13 cellular contexts compared by ENCODE assay signal in the genomic region with DNA sequence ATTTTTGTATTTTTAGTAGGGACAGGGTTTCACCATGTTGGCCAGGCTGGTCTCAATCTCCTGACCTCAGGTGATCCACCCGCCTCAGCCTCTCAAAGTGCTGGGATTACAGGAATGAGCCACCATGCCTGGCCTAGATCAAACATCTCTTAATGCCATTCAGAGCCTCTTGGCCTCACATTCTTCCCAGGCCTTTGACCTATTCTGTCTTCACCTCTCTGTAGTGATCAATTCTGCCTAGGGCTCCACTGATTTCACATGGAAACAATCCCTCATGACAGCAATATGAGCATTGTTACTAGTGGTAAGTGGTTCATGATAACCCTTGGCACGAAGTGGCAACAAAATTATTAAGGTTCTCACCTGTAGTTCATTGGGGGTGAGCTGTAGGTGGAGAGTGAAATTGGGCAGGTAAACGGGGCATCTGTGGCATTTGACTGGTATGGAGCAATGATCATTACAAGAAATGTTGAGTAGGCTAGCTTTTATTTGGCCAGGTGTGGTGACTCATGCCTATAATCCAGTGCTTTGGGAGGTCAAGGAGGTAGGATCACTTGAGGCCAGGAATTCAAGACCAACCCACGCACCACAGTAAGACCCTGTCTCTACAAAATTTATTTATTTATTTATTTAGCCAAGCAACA. TPM values are rescaled to one million over a fixed set of nuclear protein-coding genes. Genes with fewer than 3 reads are reported as not detected.
DNase-seq lines count a peak whose midpoint lies in the region; ATAC-seq and TF ChIP-seq lines count a peak whose summit lies in the region.
"Had no signal": no experiment of that assay in that cellular context is flagged by ENCODE, and none has a peak within 500 bp of the region (broad histone marks: within the 10 kb centered on the region; RNA-seq: fewer than 3 reads in every experiment).

No MANE protein-coding gene starts in this region.

- ATAC-seq in esophagus mucosa (peak; percentile 36), sciatic nerve (no peak)

- intact Hi-C loops in sciatic nerve (cut with DNase I) = no loop called here

- DNase-seq in Daoy (ENCODE audit: low read depth) (peak; percentile 25), RWPE1 (ENCODE audit: low spot score) (peak; percentile 70), sciatic nerve (ENCODE audit: low spot score) (peak; percentile 2), NCI-H2107 (lab: John Stamatoyannopoulos, UW) (no peak), DMS153 (lab: John Stamatoyannopoulos, UW) (no peak)
- DNase-seq in stimulated activated CD4-positive, alpha-beta T cell treated with anti-CD3 and anti-CD28 coated beads, Interleukin-2, amount 100 ng/mL, for 48 hours = no peak
- DNase-seq in effector CD4-positive, alpha-beta T cell = no peak
- DNase-seq: NCI-H1092, NCI-H345, SHP77 treated with DMSO at 0.1 percent for 48 hours had no signal

- H3K27ac ChIP-seq in RWPE1 = peak overlapping the region; percentile 45
- H3K27ac ChIP-seq: BLaER1 treated with 17β-estradiol and CSF1 and Interleukin-3, amounts not matched to agents 10 nM and 100 nM; Peyer's patch had no signal

- POLR2A ChIA-PET in RWPE1 (lab: Yijun Ruan, JAX; ENCODE audit: low non-redundant PET) = no interaction called here

- no peak for TF ChIP-seq CTCF in RWPE1 (conservative IDR thresholded peaks at IDR 0.05; ENCODE audit: low read depth)

- CTCF ChIA-PET in RWPE1 (lab: Yijun Ruan, JAX) = interaction anchor here (1.0 kb wide), 1 partner anchor 57 kb away, joined by 3 read pairs; no protein-coding TSS in a partner anchor

RNA-seq across cellular contexts. Expression of gene ARPIN, which starts 4.8 kb away (rescaled TPM):
- total RNA-seq in Daoy (2014; rRNA removed; shearing (Covaris generic)) = 3.3 and 4.1 TPM in 2 replicates
- 17.5 TPM for total RNA-seq in esophagus mucosa
- 30.1 TPM for total RNA-seq in sciatic nerve

RNA-seq across cellular contexts. Expression of gene AP3S2, which starts 23.8 kb away (rescaled TPM):
- total RNA-seq in Daoy (2014; rRNA removed; shearing (Covaris generic)) = 53.9 and 89.7 TPM in 2 replicates
- total RNA-seq in esophagus mucosa (20.6 TPM), sciatic nerve (41.8 TPM)

Comparison
In these comparisons a context has a peak if more than half of its experiments do, and no peak if none do; other contexts are left out.
1. DNase-seq: peak in Daoy (single experiment), RWPE1 (single experiment) and sciatic nerve (single experiment); none in NCI-H2107 (single experiment), stimulated activated CD4-positive, alpha-beta T cell treated with anti-CD3 and anti-CD28 coated beads, Interleukin-2, amount 100 ng/mL, for 48 hours (0 of 2), DMS153 (single experiment) and effector CD4-positive, alpha-beta T cell (single experiment).